20 cellular contexts compared by ENCODE assay signal in the genomic region with DNA sequence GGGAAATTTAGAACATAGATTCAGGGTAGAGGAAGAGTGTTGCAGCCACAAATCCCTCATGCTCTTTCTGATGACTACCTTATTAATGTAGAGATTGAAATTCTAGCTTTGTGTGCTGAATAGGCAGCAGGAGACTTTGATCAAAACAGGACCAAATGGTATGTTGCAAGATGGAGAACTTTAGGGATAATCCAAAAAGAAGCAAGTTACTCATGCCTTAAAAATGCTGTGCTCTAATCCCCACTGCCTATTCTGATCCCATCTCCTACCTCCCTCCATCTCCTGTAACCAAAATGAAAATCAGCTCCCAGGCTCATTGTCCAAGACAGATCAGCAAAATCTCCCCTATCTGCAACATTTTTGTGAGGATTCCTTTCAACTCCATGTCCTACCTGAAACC. TPM values are rescaled to one million over a fixed set of nuclear protein-coding genes. Genes with fewer than 3 reads are reported as not detected.
"Had no signal": no experiment of that assay in that cellular context is flagged by ENCODE, and none has a peak within 500 bp of the region (broad histone marks: within the 10 kb centered on the region; RNA-seq: fewer than 3 reads in every experiment).

No MANE protein-coding gene starts in this region.

- H3K36me3 ChIP-seq: esophagus muscularis mucosa, heart left ventricle, prostate gland, right lobe of liver, spleen, stomach, thoracic aorta, transverse colon had no signal

- H3K9me3 Mint-ChIP-seq: effector memory CD8-positive, alpha-beta T cell; nephron progenitor cell had no signal

- H3K4me1 Mint-ChIP-seq: nephron progenitor cell had no signal

- H3K27ac Mint-ChIP-seq: effector memory CD8-positive, alpha-beta T cell; naive thymus-derived CD4-positive, alpha-beta T cell; nephron progenitor cell had no signal

- H3K4me1 ChIP-seq: esophagus muscularis mucosa, parathyroid adenoma, prostate gland, right lobe of liver, spleen, stomach, transverse colon had no signal

- H3K27me3 ChIP-seq: esophagus muscularis mucosa, right lobe of liver, spleen had no signal

- DNase-seq: effector memory CD8-positive, alpha-beta T cell; heart left ventricle; hippocampal formation; left colon; left ventricle myocardium superior; mesenchymal stem cell; naive thymus-derived CD4-positive, alpha-beta T cell; nephron progenitor cell; right lobe of liver; spleen; stimulated activated naive CD4-positive, alpha-beta T cell; stomach; substantia nigra; transverse colon had no signal

- ATAC-seq: effector memory CD8-positive, alpha-beta T cell; heart left ventricle; left colon; left ventricle myocardium superior; naive thymus-derived CD4-positive, alpha-beta T cell; right lobe of liver had no signal

- H3K9me3 ChIP-seq: prostate gland, right lobe of liver, thoracic aorta, transverse colon had no signal

- H3K4me3 Mint-ChIP-seq: effector memory CD8-positive, alpha-beta T cell; naive thymus-derived CD4-positive, alpha-beta T cell; nephron progenitor cell had no signal

- H3K9ac ChIP-seq: parathyroid adenoma had no signal

- H3K36me3 Mint-ChIP-seq: naive thymus-derived CD4-positive, alpha-beta T cell had no signal

- H3K4me3 ChIP-seq: esophagus muscularis mucosa, heart left ventricle, lung, prostate gland, right lobe of liver, spleen, stomach, thoracic aorta, transverse colon had no signal

RNA-seq across cellular contexts. Expression of a gene that starts 31.3 kb away (rescaled TPM):
- total RNA-seq: glomerular endothelial cell had no signal
